In the genomic region with DNA sequence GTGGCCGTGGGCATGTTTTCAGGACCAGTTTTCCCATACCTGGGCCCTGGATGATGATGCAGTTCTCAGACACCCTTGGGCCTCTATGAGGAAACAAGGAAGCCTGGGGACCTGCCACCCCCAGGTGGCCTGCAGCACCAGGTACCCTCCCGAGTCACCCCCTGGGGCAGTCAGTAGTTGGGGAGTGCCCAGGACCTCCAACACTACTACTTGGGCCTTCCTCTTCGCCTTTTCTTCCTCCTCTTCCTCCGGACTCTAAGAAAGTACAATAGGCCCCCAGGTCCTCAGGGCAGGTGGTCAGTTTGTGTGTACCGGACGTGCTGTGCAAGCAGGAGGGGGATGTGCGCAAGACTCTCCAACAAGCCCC, we compare ENCODE assay signal across 33 cellular contexts. TPM values are rescaled to one million over a fixed set of nuclear protein-coding genes. Genes with fewer than 3 reads are reported as not detected.
"Had no signal": no experiment of that assay in that cellular context is flagged by ENCODE, and none has a peak within 500 bp of the region (broad histone marks: within the 10 kb centered on the region; RNA-seq: fewer than 3 reads in every experiment).

No MANE protein-coding gene starts in this region.

- H3K27ac ChIP-seq: ascending aorta, cardiac muscle cell, Peyer's patch, SJSA1 had no signal

- H3K4me1 Mint-ChIP-seq: activated naive CD4-positive, alpha-beta T cell treated with anti-CD3 and anti-CD28 coated beads, Interleukin-2, amount 10 ng/mL, durations not matched to agents 7 days and 5 days; activated naive CD8-positive, alpha-beta T cell treated with anti-CD3 and anti-CD28 coated beads for 36 hours; central memory CD8-positive, alpha-beta T cell had no signal

- H3K4me3 Mint-ChIP-seq: activated CD4-positive, alpha-beta memory T cell treated with anti-CD3 and anti-CD28 coated beads for 36 hours; activated naive CD4-positive, alpha-beta T cell treated with anti-CD3 and anti-CD28 coated beads, Interleukin-2, amount 10 ng/mL, durations not matched to agents 7 days and 5 days; activated naive CD8-positive, alpha-beta T cell treated with anti-CD3 and anti-CD28 coated beads for 36 hours; activated T-cell treated with anti-CD3 and anti-CD28 coated beads, Interleukin-2, amount 50 U/mL, for 4 hours; activated T-helper 1 cell treated with anti-CD3 and anti-CD28 coated beads, Interleukin-12 subunit alpha, Interleukin-12 subunit beta, Interleukin-2, Interleukin-4 antibody, amounts not matched to agents 30 ng/mL and 10 ng/mL and 1 ng/mL, durations not matched to agents 14 hours and 24 hours and 36 hours; central memory CD8-positive, alpha-beta T cell; T-helper 1 cell treated with Interleukin-12 subunit alpha and Interleukin-12 subunit beta and Interleukin-4 antibody, amounts not matched to agents 30 μg/mL and 1 μg/mL, for 36 hours; T-helper 2 cell treated with Interferon-gamma antibody and Interleukin-4, amounts not matched to agents 5 μg/mL and 100 μg/mL, for 36 hours had no signal

- H3K9me3 ChIP-seq: ascending aorta, MG63, Peyer's patch, SJSA1, SK-N-SH had no signal

- H3K9me3 Mint-ChIP-seq: activated CD4-positive, alpha-beta memory T cell treated with anti-CD3 and anti-CD28 coated beads for 36 hours; activated naive CD4-positive, alpha-beta T cell treated with anti-CD3 and anti-CD28 coated beads, Interleukin-2, amount 10 ng/mL, durations not matched to agents 7 days and 5 days; activated naive CD8-positive, alpha-beta T cell treated with anti-CD3 and anti-CD28 coated beads for 36 hours; activated T-cell treated with anti-CD3 and anti-CD28 coated beads, Interleukin-2, amount 50 U/mL, for 4 hours; activated T-helper 1 cell treated with anti-CD3 and anti-CD28 coated beads, Interleukin-12 subunit alpha, Interleukin-12 subunit beta, Interleukin-2, Interleukin-4 antibody, amounts not matched to agents 30 ng/mL and 10 ng/mL and 1 ng/mL, durations not matched to agents 14 hours and 24 hours and 36 hours; central memory CD8-positive, alpha-beta T cell; T-helper 1 cell treated with Interleukin-12 subunit alpha and Interleukin-12 subunit beta and Interleukin-4 antibody, amounts not matched to agents 30 μg/mL and 1 μg/mL, for 36 hours; T-helper 2 cell treated with Interferon-gamma antibody and Interleukin-4, amounts not matched to agents 5 μg/mL and 100 μg/mL, for 36 hours had no signal

- H3K9ac ChIP-seq: SK-N-SH had no signal

- ATAC-seq: activated T-cell treated with anti-CD3 and anti-CD28 coated beads, Interleukin-2, amount 50 U/mL, for 4 hours; PC-3 had no signal

- H3K27ac Mint-ChIP-seq: activated CD4-positive, alpha-beta memory T cell treated with anti-CD3 and anti-CD28 coated beads for 36 hours; activated naive CD4-positive, alpha-beta T cell treated with anti-CD3 and anti-CD28 coated beads, Interleukin-2, amount 10 ng/mL, durations not matched to agents 7 days and 5 days; activated naive CD8-positive, alpha-beta T cell treated with anti-CD3 and anti-CD28 coated beads for 36 hours; activated T-helper 1 cell treated with anti-CD3 and anti-CD28 coated beads, Interleukin-12 subunit alpha, Interleukin-12 subunit beta, Interleukin-2, Interleukin-4 antibody, amounts not matched to agents 30 ng/mL and 10 ng/mL and 1 ng/mL, durations not matched to agents 14 hours and 24 hours and 36 hours; T-helper 1 cell treated with Interleukin-12 subunit alpha and Interleukin-12 subunit beta and Interleukin-4 antibody, amounts not matched to agents 30 μg/mL and 1 μg/mL, for 36 hours; T-helper 2 cell treated with Interferon-gamma antibody and Interleukin-4, amounts not matched to agents 5 μg/mL and 100 μg/mL, for 36 hours had no signal

- H3K4me1 ChIP-seq: ascending aorta, Peyer's patch, SJSA1 had no signal

- H3K4me2 ChIP-seq: SK-N-SH had no signal

- H3K36me3 ChIP-seq: ascending aorta, cardiac muscle cell, MG63, Peyer's patch, SJSA1 had no signal

- DNase-seq: activated CD4-positive, alpha-beta memory T cell treated with anti-CD3 and anti-CD28 coated beads for 36 hours; activated CD4-positive, alpha-beta T cell treated with anti-CD3 and anti-CD28 coated beads, Interleukin-2, amount 50 U/mL, for 1 hour; activated CD8-positive, alpha-beta memory T cell treated with anti-CD3 and anti-CD28 coated beads, Interleukin-2, amount 50 U/mL, for 4 hours; activated effector memory CD4-positive, alpha-beta T cell treated with Interleukin-2 at 50 U/mL for 16 hours; activated naive CD4-positive, alpha-beta T cell treated with anti-CD3 and anti-CD28 coated beads, Interleukin-2, amount 10 ng/mL, durations not matched to agents 7 days and 5 days; activated naive CD8-positive, alpha-beta T cell treated with anti-CD3 and anti-CD28 coated beads for 36 hours; activated T-cell treated with anti-CD3 and anti-CD28 coated beads for 4 hours; activated T-cell treated with anti-CD3 and anti-CD28 coated beads, Interleukin-2, amount 50 U/mL, for 4 hours; amygdala; KG1; MG63; NCI-H1092; NCI-H1436 treated with DMSO at 0.1 percent for 48 hours; NCI-H1694 treated with DMSO at 0.1 percent for 48 hours; NCI-H2029 treated with DMSO at 0.1 percent for 48 hours; NCI-H2107; NCI-H2171; NCI-H510A; NCI-H526; NCI-H748 treated with DMSO at 0.1 percent for 48 hours; NK-92 treated with Interleukin-12 subunit alpha and Interleukin-12 subunit beta, amount 100 ng/mL, for 24 hours; PC-3; RPMI8226; SHP77 treated with DMSO at 0.1 percent for 48 hours; SK-N-SH had no signal

- H3K4me3 ChIP-seq: ascending aorta, cardiac muscle cell, MG63, Peyer's patch, SJSA1 had no signal

- H3K36me3 Mint-ChIP-seq: activated CD4-positive, alpha-beta memory T cell treated with anti-CD3 and anti-CD28 coated beads for 36 hours; activated naive CD4-positive, alpha-beta T cell treated with anti-CD3 and anti-CD28 coated beads, Interleukin-2, amount 10 ng/mL, durations not matched to agents 7 days and 5 days; activated naive CD8-positive, alpha-beta T cell treated with anti-CD3 and anti-CD28 coated beads for 36 hours had no signal

- H3K27me3 ChIP-seq: ascending aorta, cardiac muscle cell, MG63, Peyer's patch, SJSA1 had no signal

- H3K27me3 Mint-ChIP-seq: activated CD4-positive, alpha-beta memory T cell treated with anti-CD3 and anti-CD28 coated beads for 36 hours; activated naive CD8-positive, alpha-beta T cell treated with anti-CD3 and anti-CD28 coated beads for 36 hours had no signal

RNA-seq across cellular contexts. Expression of gene SRARP, which starts 11.9 kb away (rescaled TPM):
- total RNA-seq: activated CD4-positive, alpha-beta memory T cell treated with anti-CD3 and anti-CD28 coated beads for 36 hours; activated naive CD8-positive, alpha-beta T cell treated with anti-CD3 and anti-CD28 coated beads for 36 hours; activated T-cell treated with anti-CD3 and anti-CD28 coated beads, Interleukin-2, amount 50 U/mL, for 4 hours; activated T-helper 1 cell treated with anti-CD3 and anti-CD28 coated beads, Interleukin-12 subunit alpha, Interleukin-12 subunit beta, Interleukin-2, Interleukin-4 antibody, amounts not matched to agents 30 ng/mL and 10 ng/mL and 1 ng/mL, durations not matched to agents 14 hours and 24 hours and 36 hours; ascending aorta; PC-3; Peyer's patch; SJSA1 had no signal

RNA-seq across cellular contexts. Expression of gene HSPB7, which starts 25.7 kb away (rescaled TPM):
- total RNA-seq: activated CD4-positive, alpha-beta memory T cell treated with anti-CD3 and anti-CD28 coated beads for 36 hours; activated naive CD8-positive, alpha-beta T cell treated with anti-CD3 and anti-CD28 coated beads for 36 hours; activated T-helper 1 cell treated with anti-CD3 and anti-CD28 coated beads, Interleukin-12 subunit alpha, Interleukin-12 subunit beta, Interleukin-2, Interleukin-4 antibody, amounts not matched to agents 30 ng/mL and 10 ng/mL and 1 ng/mL, durations not matched to agents 14 hours and 24 hours and 36 hours; PC-3; SJSA1 had no signal

RNA-seq across cellular contexts. Expression of gene CLCNKA, which starts 29.7 kb away (rescaled TPM):
- total RNA-seq: activated CD4-positive, alpha-beta memory T cell treated with anti-CD3 and anti-CD28 coated beads for 36 hours; activated naive CD8-positive, alpha-beta T cell treated with anti-CD3 and anti-CD28 coated beads for 36 hours; activated T-cell treated with anti-CD3 and anti-CD28 coated beads, Interleukin-2, amount 50 U/mL, for 4 hours; activated T-helper 1 cell treated with anti-CD3 and anti-CD28 coated beads, Interleukin-12 subunit alpha, Interleukin-12 subunit beta, Interleukin-2, Interleukin-4 antibody, amounts not matched to agents 30 ng/mL and 10 ng/mL and 1 ng/mL, durations not matched to agents 14 hours and 24 hours and 36 hours; ascending aorta; PC-3; SJSA1 had no signal

RNA-seq across cellular contexts. Expression of gene CLCNKB, which starts 51.4 kb away (rescaled TPM):
- total RNA-seq: activated CD4-positive, alpha-beta memory T cell treated with anti-CD3 and anti-CD28 coated beads for 36 hours; activated naive CD8-positive, alpha-beta T cell treated with anti-CD3 and anti-CD28 coated beads for 36 hours; activated T-cell treated with anti-CD3 and anti-CD28 coated beads, Interleukin-2, amount 50 U/mL, for 4 hours; activated T-helper 1 cell treated with anti-CD3 and anti-CD28 coated beads, Interleukin-12 subunit alpha, Interleukin-12 subunit beta, Interleukin-2, Interleukin-4 antibody, amounts not matched to agents 30 ng/mL and 10 ng/mL and 1 ng/mL, durations not matched to agents 14 hours and 24 hours and 36 hours; ascending aorta; PC-3; Peyer's patch; SJSA1 had no signal
